ENCODE assay signal across 8 cellular contexts in genomic region chr1:93814059-93814794, GRCh38.
DNase-seq lines count a peak whose midpoint lies in the region; ATAC-seq, FAIRE-seq and TF ChIP-seq lines count a peak whose summit lies in the region.

No MANE protein-coding gene starts in this region.

- BruUV-seq in GM12878 (replicated peaks; lab: Mats Ljungman, UMichigan): no TSS peak

- intact Hi-C loops in GM12878 (cut with micrococcal nuclease; ENCODE audit: unreplicated experiment): loop anchor here (1.0 to 2.0 kb wide), 3 partner anchors 79 to 375 kb away; no protein-coding TSS in a partner anchor

- CTCF ChIA-PET in HEK293T (lab: Yijun Ruan, JAX) (interaction anchor here (0.5 to 5.1 kb wide), 15 partner anchors 9 to 1799 kb away, joined by 3 to 75 read pairs (median 3); no protein-coding TSS in a partner anchor), GM12878 (lab: Yijun Ruan, JAX) (interaction anchor here (0.6 to 9.1 kb wide), 62 partner anchors 14 to 734 kb away, joined by 3 to 555 read pairs (median 5); partner anchors contain the start of genes BCAR3, DR1 and MTF2)

- no peak for TF ChIP-seq POLR2A in GM12878 (IDR thresholded peaks at IDR 0.05; ENCODE audit: low read depth, low read length)
- TF ChIP-seq POLR2A in GM18505 (IDR thresholded peaks at IDR 0.05; ENCODE audit: borderline replicate concordance, extremely low read depth, insufficient read depth, insufficient read length): no peak

- H3K9ac ChIP-seq in GM12878 (ENCODE audit: control insufficient read depth, insufficient read depth, low read length) (no peak overlapping the region), smooth muscle cell (ENCODE audit: low read depth) (no peak overlapping the region)

- ATAC-seq in GM12878 (peak; percentile 92), GM18505 (IDR thresholded peaks at IDR 0.05; ENCODE audit: unreplicated experiment) (no peak)

- in situ Hi-C loops in SK-MEL-5 (cut with HindIII; ENCODE audit: low pct_unique_long_range_greater_than_20kb, low sequenced_read_pairs): no loop called here
- in situ Hi-C loops in GM12878 (cut with MboI): no loop called here

- peak; percentile 100 for TF ChIP-seq RAD21 in GM12878 (IDR thresholded peaks at IDR 0.05; ENCODE audit: insufficient read depth, low read depth, low read length)

- SMC1A ChIA-PET in GM12878 (lab: Charles Lee; ENCODE audit: uncharacterized antibody, unreplicated experiment): interaction anchor here (0.7 to 11.0 kb wide), 52 partner anchors 10 to 736 kb away, joined by 3 to 505 read pairs (median 5); partner anchors contain the start of genes BCAR3 and DR1

- peak; percentile 36 for DNase-seq in GF-D8 (lab: John Stamatoyannopoulos, UW)
- peak; percentile 75 for DNase-seq in HEK293T (ENCODE audit: extremely low spot score)
- peak; percentile 65 for DNase-seq in NCI-H128 (lab: John Stamatoyannopoulos, UW; ENCODE audit: unreplicated experiment)
- DNase-seq in SK-MEL-5 (ENCODE audit: low read depth, low spot score): peak; percentile 86
- DNase-seq in GM12878 (ENCODE audit: low read depth, low spot score): peak; percentile 40
- peak; percentile 79 for DNase-seq in iPS DF 6.9 (ENCODE audit: low read depth, low spot score)
- DNase-seq in smooth muscle cell (lab: John Stamatoyannopoulos, UW; ENCODE audit: unreplicated experiment): no peak

- no peak overlapping the region for H3K4me3 ChIP-seq in GM12878
- no peak overlapping the region for H3K4me3 ChIP-seq in iPS DF 6.9 (ENCODE audit: low read length)
- H3K4me3 ChIP-seq in smooth muscle cell: no peak overlapping the region

- RAD21 ChIA-PET in GM12878 (lab: Charles Lee; ENCODE audit: unreplicated experiment): interaction anchor here (0.6 to 9.9 kb wide), 37 partner anchors 14 to 1844 kb away, joined by 3 to 483 read pairs (median 5); partner anchors contain the start of gene BCAR3

- H4K20me1 ChIP-seq in GM12878 (ENCODE audit: control insufficient read depth, insufficient read depth) (no peaks in the 10 kb centered on the region), smooth muscle cell (ENCODE audit: low read depth) (no peaks in the 10 kb centered on the region)

- TF ChIP-seq CTCF in GM12878 (IDR thresholded peaks at IDR 0.05 in 2 of 3, conservative IDR thresholded peaks at IDR 0.05 in 1 of 3; ENCODE audit: control insufficient read depth in 2 of 3, extremely low read depth in 1 of 3, insufficient read depth in 1 of 3, low read depth in 3 of 3, low read length in 3 of 3): peak; percentile 97 to 99 (median 97); a peak in 5 of 6 replicates
- peak; percentile 86 for TF ChIP-seq CTCF in smooth muscle cell (IDR thresholded peaks at IDR 0.05; ENCODE audit: borderline replicate concordance, insufficient read depth, poor library complexity, severe bottlenecking)

- H3K79me2 ChIP-seq in GM12878 (ENCODE audit: control insufficient read depth, insufficient read depth, low read length) (no peaks in the 10 kb centered on the region), smooth muscle cell (ENCODE audit: low read depth) (no peaks in the 10 kb centered on the region)

- WGBS in GM12878 (ENCODE audit: insufficient coverage, insufficient replicate concordance, low lambda C conversion rate, missing lambda C conversion rate): 47% methylated on average over 7 of the region's 7 CpGs
- WGBS in iPS DF 6.9 (ENCODE audit: insufficient coverage, insufficient read length): no CpG with 5 or more reads among the region's 7 CpGs
- WGBS in smooth muscle cell (ENCODE audit: low lambda C conversion rate): 79% methylated on average over 7 of the region's 7 CpGs

- H2AFZ ChIP-seq in GM12878 (ENCODE audit: control insufficient read depth, low read depth, low read length) (no peak overlapping the region), smooth muscle cell (ENCODE audit: low read depth) (no peak overlapping the region)

- H3K36me3 ChIP-seq in GM12878 (ENCODE audit: control insufficient read depth in 2 of 2, insufficient read depth in 2 of 2, low read length in 1 of 2): no peaks in the 10 kb centered on the region
- no peaks in the 10 kb centered on the region for H3K36me3 ChIP-seq in iPS DF 6.9 (ENCODE audit: control insufficient read depth, insufficient read depth, low read length)
- H3K36me3 ChIP-seq in smooth muscle cell (ENCODE audit: low read depth): no peaks in the 10 kb centered on the region

- POLR2A ChIA-PET in HEK293T (lab: Yijun Ruan, JAX): interaction anchor here (0.7 to 2.2 kb wide), 2 partner anchors 32 to 185 kb away, joined by 5 to 13 read pairs; no protein-coding TSS in a partner anchor
- POLR2A ChIA-PET in GM12878 (lab: Charles Lee): interaction anchor here (0.5 to 2.3 kb wide), 2 partner anchors 126 to 185 kb away, joined by 3 to 14 read pairs; no protein-coding TSS in a partner anchor

- H3K27me3 ChIP-seq in GM12878 (replicated peaks in 1 of 2; ENCODE audit: control insufficient read depth in 2 of 2, insufficient read depth in 2 of 2, low read length in 1 of 2) (no peaks in the 10 kb centered on the region; a peak in 1 of 4 replicates), iPS DF 6.9 (ENCODE audit: control insufficient read depth, insufficient read depth, low read length) (no peaks in the 10 kb centered on the region), smooth muscle cell (ENCODE audit: low read depth) (no peaks in the 10 kb centered on the region)

- H3K4me1 ChIP-seq in GM12878 (ENCODE audit: control insufficient read depth, insufficient read depth, low read length) (peaks cover 8% of the 10 kb centered on the region), iPS DF 6.9 (ENCODE audit: control insufficient read depth, insufficient read depth, low read length) (peaks cover 7% of the 10 kb centered on the region; the same call in 1 of the 2 replicates), smooth muscle cell (ENCODE audit: low read depth) (peaks cover 18% of the 10 kb centered on the region)

- peaks cover 25% of the 10 kb centered on the region for H3F3A ChIP-seq in smooth muscle cell (ENCODE audit: low read depth)

- H3K4me2 ChIP-seq in GM12878 (ENCODE audit: control insufficient read depth, insufficient read depth): no peak overlapping the region
- peak overlapping the region; percentile 72 for H3K4me2 ChIP-seq in smooth muscle cell

- peak; percentile 80 for FAIRE-seq in GM12878 (lab: Jason Lieb, UNC)

- H3K27ac ChIP-seq in GM12878 (ENCODE audit: control insufficient read depth, insufficient read depth): no peak overlapping the region
- no peak overlapping the region for H3K27ac ChIP-seq in iPS DF 6.9 (ENCODE audit: low read length)
- H3K27ac ChIP-seq in smooth muscle cell (ENCODE audit: low read depth): no peak overlapping the region

- H3K9me3 ChIP-seq in GM12878 (replicated peaks; ENCODE audit: control insufficient read depth, insufficient read depth, low read length) (no peaks in the 10 kb centered on the region), iPS DF 6.9 (ENCODE audit: control insufficient read depth, insufficient read depth, low read length) (no peaks in the 10 kb centered on the region), smooth muscle cell (replicated peaks; ENCODE audit: low read depth) (no peaks in the 10 kb centered on the region)

- no peak for TF ChIP-seq EP300 in GM12878 (IDR thresholded peaks at IDR 0.05; ENCODE audit: borderline replicate concordance in 1 of 2, control insufficient read depth in 1 of 2, low read depth in 2 of 2, low read length in 2 of 2)

TF ChIP-seq in HEK293T, 16 proteins besides CTCF, POLR2A, EP300 and RAD21:
- TF ChIP-seq FOXA1 (IDR thresholded peaks at IDR 0.05) (no peak), ARNT (IDR thresholded peaks at IDR 0.05) (no peak), FOXK2 (IDR thresholded peaks at IDR 0.05) (no peak), ELF4 (IDR thresholded peaks at IDR 0.05) (no peak), LEF1 (IDR thresholded peaks at IDR 0.05; ENCODE audit: borderline replicate concordance) (peak; percentile 93), PKNOX1 (IDR thresholded peaks at IDR 0.05) (no peak; the same call in 1 of the 2 replicates)
TF ChIP-seq in HEK293T: peak in this region for 1.

TF ChIP-seq in GM12878, 131 proteins besides CTCF, POLR2A, EP300 and RAD21:
- TF ChIP-seq FOXM1 (IDR thresholded peaks at IDR 0.05; ENCODE audit: low read depth, low read length) (peak; percentile 73; the same call in 1 of the 2 replicates), PKNOX1 (IDR thresholded peaks at IDR 0.05) (peak; percentile 34; the same call in 1 of the 2 replicates), POU2F2 (IDR thresholded peaks at IDR 0.05; ENCODE audit: borderline replicate concordance, low read depth, low read length) (peak; percentile 60; the same call in 1 of the 3 replicates), ZNF207 (IDR thresholded peaks at IDR 0.05; ENCODE audit: borderline replicate concordance) (0 out of 2 replicates have a peak, but pooled peaks have one; percentile 51), TCF7 (IDR thresholded peaks at IDR 0.05; ENCODE audit: borderline replicate concordance) (peak; percentile 91), ZZZ3 (IDR thresholded peaks at IDR 0.05; ENCODE audit: control insufficient read depth, insufficient read length, low read depth) (no peak), IRF4 (IDR thresholded peaks at IDR 0.05; ENCODE audit: low read depth, low read length) (no peak), SIN3A (IDR thresholded peaks at IDR 0.05; ENCODE audit: low read depth, low read length) (no peak), YY1 (IDR thresholded peaks at IDR 0.05; ENCODE audit: low read depth, low read length) (peak; percentile 83), RUNX3 (IDR thresholded peaks at IDR 0.05; ENCODE audit: low read length) (0 out of 2 replicates have a peak, but pooled peaks have one; percentile 22), STAT1 (conservative IDR thresholded peaks at IDR 0.05) (0 out of 2 replicates have a peak, but pooled peaks have one; percentile 52), RB1 (IDR thresholded peaks at IDR 0.05; ENCODE audit: borderline replicate concordance) (peak; percentile 51; the same call in 1 of the 2 replicates), CEBPB (IDR thresholded peaks at IDR 0.05; ENCODE audit: borderline replicate concordance in 1 of 2, low read depth in 2 of 2, low read length in 2 of 2) (0 out of 4 replicates have a peak, but pooled peaks of 1 of the 2 experiments have one; percentile 30), TCF12 (IDR thresholded peaks at IDR 0.05; ENCODE audit: low read depth, low read length) (no peak), SMC3 (IDR thresholded peaks at IDR 0.05; ENCODE audit: borderline replicate concordance, low read length) (peak; percentile 100), NBN (IDR thresholded peaks at IDR 0.05) (peak; percentile 66; the same call in 1 of the 2 replicates), ATF7 (IDR thresholded peaks at IDR 0.05; ENCODE audit: low read depth) (0 out of 2 replicates have a peak, but pooled peaks have one; percentile 11)
